ENCODE assay signal across 1 cellular context in the genomic region with DNA sequence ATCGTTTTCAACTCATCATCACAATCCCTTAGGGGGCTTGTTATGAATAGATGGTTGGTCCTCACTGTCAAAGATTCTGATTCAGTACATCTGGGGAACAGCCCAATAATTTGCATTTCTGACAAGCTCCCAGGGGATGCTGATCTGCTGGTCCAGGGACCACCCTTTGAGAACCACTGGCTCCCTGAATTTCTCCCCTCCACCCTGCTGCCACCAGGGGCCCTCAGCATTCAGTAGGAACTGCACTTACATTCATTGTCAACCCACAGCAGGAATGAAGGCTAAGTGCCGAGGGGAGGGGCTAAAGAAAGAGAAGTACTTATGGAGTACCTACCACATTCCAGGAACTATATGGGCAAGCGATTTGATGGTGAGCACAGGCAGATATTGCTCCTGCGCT.
TF ChIP-seq lines count a peak whose summit lies in the region.

No MANE protein-coding gene starts in this region.

TF ChIP-seq in GM23338, 12 proteins besides CTCF, POLR2A, EP300 and RAD21 (continued from another document):
- TF ChIP-seq, protein P1, sequence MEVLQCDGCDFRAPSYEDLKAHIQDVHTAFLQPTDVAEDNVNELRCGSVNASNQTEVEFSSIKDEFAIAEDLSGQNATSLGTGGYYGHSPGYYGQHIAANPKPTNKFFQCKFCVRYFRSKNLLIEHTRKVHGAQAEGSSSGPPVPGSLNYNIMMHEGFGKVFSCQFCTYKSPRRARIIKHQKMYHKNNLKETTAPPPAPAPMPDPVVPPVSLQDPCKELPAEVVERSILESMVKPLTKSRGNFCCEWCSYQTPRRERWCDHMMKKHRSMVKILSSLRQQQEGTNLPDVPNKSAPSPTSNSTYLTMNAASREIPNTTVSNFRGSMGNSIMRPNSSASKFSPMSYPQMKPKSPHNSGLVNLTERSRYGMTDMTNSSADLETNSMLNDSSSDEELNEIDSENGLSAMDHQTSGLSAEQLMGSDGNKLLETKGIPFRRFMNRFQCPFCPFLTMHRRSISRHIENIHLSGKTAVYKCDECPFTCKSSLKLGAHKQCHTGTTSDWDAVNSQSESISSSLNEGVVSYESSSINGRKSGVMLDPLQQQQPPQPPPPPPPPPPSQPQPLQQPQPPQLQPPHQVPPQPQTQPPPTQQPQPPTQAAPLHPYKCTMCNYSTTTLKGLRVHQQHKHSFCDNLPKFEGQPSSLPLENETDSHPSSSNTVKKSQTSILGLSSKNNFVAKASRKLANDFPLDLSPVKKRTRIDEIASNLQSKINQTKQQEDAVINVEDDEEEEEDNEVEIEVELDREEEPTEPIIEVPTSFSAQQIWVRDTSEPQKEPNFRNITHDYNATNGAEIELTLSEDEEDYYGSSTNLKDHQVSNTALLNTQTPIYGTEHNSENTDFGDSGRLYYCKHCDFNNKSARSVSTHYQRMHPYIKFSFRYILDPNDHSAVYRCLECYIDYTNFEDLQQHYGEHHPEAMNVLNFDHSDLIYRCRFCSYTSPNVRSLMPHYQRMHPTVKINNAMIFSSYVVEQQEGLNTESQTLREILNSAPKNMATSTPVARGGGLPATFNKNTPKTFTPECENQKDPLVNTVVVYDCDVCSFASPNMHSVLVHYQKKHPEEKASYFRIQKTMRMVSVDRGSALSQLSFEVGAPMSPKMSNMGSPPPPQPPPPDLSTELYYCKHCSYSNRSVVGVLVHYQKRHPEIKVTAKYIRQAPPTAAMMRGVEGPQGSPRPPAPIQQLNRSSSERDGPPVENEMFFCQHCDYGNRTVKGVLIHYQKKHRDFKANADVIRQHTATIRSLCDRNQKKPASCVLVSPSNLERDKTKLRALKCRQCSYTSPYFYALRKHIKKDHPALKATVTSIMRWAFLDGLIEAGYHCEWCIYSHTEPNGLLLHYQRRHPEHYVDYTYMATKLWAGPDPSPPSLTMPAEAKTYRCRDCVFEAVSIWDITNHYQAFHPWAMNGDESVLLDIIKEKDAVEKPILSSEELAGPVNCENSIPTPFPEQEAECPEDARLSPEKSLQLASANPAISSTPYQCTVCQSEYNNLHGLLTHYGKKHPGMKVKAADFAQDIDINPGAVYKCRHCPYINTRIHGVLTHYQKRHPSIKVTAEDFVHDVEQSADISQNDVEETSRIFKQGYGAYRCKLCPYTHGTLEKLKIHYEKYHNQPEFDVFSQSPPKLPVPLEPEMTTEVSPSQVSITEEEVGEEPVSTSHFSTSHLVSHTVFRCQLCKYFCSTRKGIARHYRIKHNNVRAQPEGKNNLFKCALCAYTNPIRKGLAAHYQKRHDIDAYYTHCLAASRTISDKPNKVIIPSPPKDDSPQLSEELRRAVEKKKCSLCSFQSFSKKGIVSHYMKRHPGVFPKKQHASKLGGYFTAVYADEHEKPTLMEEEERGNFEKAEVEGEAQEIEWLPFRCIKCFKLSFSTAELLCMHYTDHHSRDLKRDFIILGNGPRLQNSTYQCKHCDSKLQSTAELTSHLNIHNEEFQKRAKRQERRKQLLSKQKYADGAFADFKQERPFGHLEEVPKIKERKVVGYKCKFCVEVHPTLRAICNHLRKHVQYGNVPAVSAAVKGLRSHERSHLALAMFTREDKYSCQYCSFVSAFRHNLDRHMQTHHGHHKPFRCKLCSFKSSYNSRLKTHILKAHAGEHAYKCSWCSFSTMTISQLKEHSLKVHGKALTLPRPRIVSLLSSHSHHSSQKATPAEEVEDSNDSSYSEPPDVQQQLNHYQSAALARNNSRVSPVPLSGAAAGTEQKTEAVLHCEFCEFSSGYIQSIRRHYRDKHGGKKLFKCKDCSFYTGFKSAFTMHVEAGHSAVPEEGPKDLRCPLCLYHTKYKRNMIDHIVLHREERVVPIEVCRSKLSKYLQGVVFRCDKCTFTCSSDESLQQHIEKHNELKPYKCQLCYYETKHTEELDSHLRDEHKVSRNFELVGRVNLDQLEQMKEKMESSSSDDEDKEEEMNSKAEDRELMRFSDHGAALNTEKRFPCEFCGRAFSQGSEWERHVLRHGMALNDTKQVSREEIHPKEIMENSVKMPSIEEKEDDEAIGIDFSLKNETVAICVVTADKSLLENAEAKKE (CRISPR knock-in tag; IDR thresholded peaks at IDR 0.05): no peak
- no peak for TF ChIP-seq JUNB (IDR thresholded peaks at IDR 0.05; ENCODE audit: unreplicated experiment)
